ENCODE assay signal across 8 cellular contexts in the genomic region with DNA sequence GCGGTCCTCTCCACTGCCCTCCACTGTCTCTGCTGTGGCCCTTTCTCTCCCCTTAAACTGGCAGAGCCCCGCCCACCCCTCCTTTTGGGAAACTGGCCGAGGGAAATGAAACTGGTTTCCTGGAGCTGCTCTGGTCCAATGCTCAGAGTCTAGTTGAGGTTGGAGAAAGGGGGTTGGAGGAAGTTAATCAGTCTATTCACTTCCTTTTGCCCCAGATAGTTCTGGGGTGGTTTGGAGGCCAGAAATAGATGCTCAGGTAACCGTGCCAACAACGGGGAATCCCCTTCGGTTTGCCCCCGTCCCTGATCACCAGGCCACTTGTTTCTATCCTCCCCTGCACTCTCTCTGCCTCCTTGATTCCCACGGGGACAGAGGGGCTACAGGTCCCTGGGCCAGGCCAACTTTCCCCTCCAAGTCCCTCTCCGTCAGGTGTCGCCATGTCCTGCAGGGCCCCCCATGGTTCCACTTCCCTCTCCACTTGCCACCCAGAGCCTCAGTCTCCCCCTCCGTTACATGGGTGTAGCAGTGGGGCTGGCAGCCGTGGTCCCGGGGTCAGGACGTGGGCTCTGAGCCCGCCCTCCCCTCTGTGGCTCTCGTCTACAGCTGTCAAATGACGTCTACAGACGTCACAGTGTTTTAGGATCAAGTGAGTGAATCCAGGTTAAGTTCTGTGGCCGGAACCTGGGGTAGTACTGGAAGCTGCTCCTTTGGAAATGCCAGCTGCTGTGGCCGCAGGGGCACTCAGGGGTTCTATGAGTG. TPM values are rescaled to one million over a fixed set of nuclear protein-coding genes. Genes with fewer than 3 reads are reported as not detected.
DNase-seq lines count a peak whose midpoint lies in the region; ATAC-seq and TF ChIP-seq lines count a peak whose summit lies in the region.

A gene with protein sequence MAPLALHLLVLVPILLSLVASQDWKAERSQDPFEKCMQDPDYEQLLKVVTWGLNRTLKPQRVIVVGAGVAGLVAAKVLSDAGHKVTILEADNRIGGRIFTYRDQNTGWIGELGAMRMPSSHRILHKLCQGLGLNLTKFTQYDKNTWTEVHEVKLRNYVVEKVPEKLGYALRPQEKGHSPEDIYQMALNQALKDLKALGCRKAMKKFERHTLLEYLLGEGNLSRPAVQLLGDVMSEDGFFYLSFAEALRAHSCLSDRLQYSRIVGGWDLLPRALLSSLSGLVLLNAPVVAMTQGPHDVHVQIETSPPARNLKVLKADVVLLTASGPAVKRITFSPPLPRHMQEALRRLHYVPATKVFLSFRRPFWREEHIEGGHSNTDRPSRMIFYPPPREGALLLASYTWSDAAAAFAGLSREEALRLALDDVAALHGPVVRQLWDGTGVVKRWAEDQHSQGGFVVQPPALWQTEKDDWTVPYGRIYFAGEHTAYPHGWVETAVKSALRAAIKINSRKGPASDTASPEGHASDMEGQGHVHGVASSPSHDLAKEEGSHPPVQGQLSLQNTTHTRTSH (minus strand): TSS at position 25 of the 759 bp plus-strand sequence. CDS start 727 bp downstream, outside the sequence.

- H3K9ac ChIP-seq in KMS-11: peak within 1 kb of the TSS; percentile 65

- H3K27ac Mint-ChIP-seq in activated CD8-positive, alpha-beta T cell treated with anti-CD3 and anti-CD28 coated beads, Interleukin-2, amount 10 ng/mL, durations not matched to agents 7 days and 5 days: peak within 1 kb of the TSS; percentile 87

- CTCF ChIA-PET in activated CD8-positive, alpha-beta T cell treated with anti-CD3 and anti-CD28 coated beads, Interleukin-2, amount 10 ng/mL, durations not matched to agents 7 days and 5 days (lab: Charles Lee): interaction anchor here (0.6 to 1.3 kb wide), 2 partner anchors 31 to 214 kb away, joined by 3 to 4 read pairs; no protein-coding TSS in a partner anchor

- no peaks in the 10 kb centered on the region for H3K36me3 ChIP-seq in KMS-11 (ENCODE audit: insufficient read depth)

- no peaks in the 10 kb centered on the region for H4K20me1 ChIP-seq in KMS-11 (ENCODE audit: insufficient read depth)

- peak within 1 kb of the TSS; percentile 53 for H3K4me3 Mint-ChIP-seq in activated CD8-positive, alpha-beta T cell treated with anti-CD3 and anti-CD28 coated beads, Interleukin-2, amount 10 ng/mL, durations not matched to agents 7 days and 5 days

- DNase-seq in AG20443 (ENCODE audit: low spot score) (peak; percentile 37), germinal center (ENCODE audit: low spot score) (peak; percentile 86), COR-L47 (lab: John Stamatoyannopoulos, UW) (no peak)
- DNase-seq in activated CD8-positive, alpha-beta T cell treated with anti-CD3 and anti-CD28 coated beads, Interleukin-2, amount 10 ng/mL, durations not matched to agents 7 days and 5 days: peak; percentile 72
- peak; percentile 30 to 36 for DNase-seq in stimulated activated CD4-positive, alpha-beta T cell treated with anti-CD3 and anti-CD28 coated beads, Interleukin-1b, Interleukin-23, amount 100 ng/mL, for 1 hour (ENCODE audit: low read depth in 2 of 2)

- TF ChIP-seq CTCF in KMS-11 (conservative IDR thresholded peaks at IDR 0.05; ENCODE audit: low read depth, low read length): no peak

- ATAC-seq in GM19351 (IDR thresholded peaks at IDR 0.05; ENCODE audit: unreplicated experiment) (peak; percentile 48), HG03521 (IDR thresholded peaks at IDR 0.05; ENCODE audit: unreplicated experiment) (no peak)
- ATAC-seq in activated CD8-positive, alpha-beta T cell treated with anti-CD3 and anti-CD28 coated beads, Interleukin-2, amount 10 ng/mL, durations not matched to agents 7 days and 5 days: peak; percentile 73

- H3K4me1 Mint-ChIP-seq in activated CD8-positive, alpha-beta T cell treated with anti-CD3 and anti-CD28 coated beads, Interleukin-2, amount 10 ng/mL, durations not matched to agents 7 days and 5 days (ENCODE audit: low read depth): peaks cover 37% of the 10 kb centered on the region

- H3K27ac ChIP-seq in KMS-11: peak within 1 kb of the TSS; percentile 95

- POLR2A ChIA-PET in activated CD8-positive, alpha-beta T cell treated with anti-CD3 and anti-CD28 coated beads, Interleukin-2, amount 10 ng/mL, durations not matched to agents 7 days and 5 days (lab: Charles Lee): interaction anchor here (0.5 to 3.8 kb wide), 6 partner anchors 11 to 36 kb away, joined by 3 to 27 read pairs (median 4); a partner anchor contains a TSS

- no peaks in the 10 kb centered on the region for H3K36me3 Mint-ChIP-seq in activated CD8-positive, alpha-beta T cell treated with anti-CD3 and anti-CD28 coated beads, Interleukin-2, amount 10 ng/mL, durations not matched to agents 7 days and 5 days (ENCODE audit: low read depth)

- H3K4me3 ChIP-seq in KMS-11 (IDR thresholded peaks at IDR 0.05; ENCODE audit: insufficient read depth, low read depth, low read length): no peak within 1 kb of the TSS

- H2AFZ ChIP-seq in KMS-11 (ENCODE audit: low read depth): peak within 1 kb of the TSS; percentile 44

- H3K79me2 ChIP-seq in KMS-11 (ENCODE audit: insufficient read depth, low read depth): no peaks in the 10 kb centered on the region

- H3K27me3 ChIP-seq in KMS-11 (ENCODE audit: insufficient read depth, low read depth): no peaks in the 10 kb centered on the region

- no peaks in the 10 kb centered on the region for H3K9me3 Mint-ChIP-seq in activated CD8-positive, alpha-beta T cell treated with anti-CD3 and anti-CD28 coated beads, Interleukin-2, amount 10 ng/mL, durations not matched to agents 7 days and 5 days (ENCODE audit: insufficient read depth)

- peaks cover 88% of the 10 kb centered on the region for H3K4me1 ChIP-seq in KMS-11 (ENCODE audit: low read depth, poor library complexity, severe bottlenecking)

- H3K4me2 ChIP-seq in KMS-11: peak within 1 kb of the TSS; percentile 80

- no peaks in the 10 kb centered on the region for H3K27me3 Mint-ChIP-seq in activated CD8-positive, alpha-beta T cell treated with anti-CD3 and anti-CD28 coated beads, Interleukin-2, amount 10 ng/mL, durations not matched to agents 7 days and 5 days (ENCODE audit: low read depth)

RNA-seq across cellular contexts. Expression of the gene that starts here (rescaled TPM):
- total RNA-seq in activated CD8-positive, alpha-beta T cell treated with anti-CD3 and anti-CD28 coated beads, Interleukin-2, amount 10 ng/mL, durations not matched to agents 7 days and 5 days: 1 to 10 TPM; 1.2 to 1.6 TPM
